ENCODE assay signal across 1 cellular context in the genomic region with DNA sequence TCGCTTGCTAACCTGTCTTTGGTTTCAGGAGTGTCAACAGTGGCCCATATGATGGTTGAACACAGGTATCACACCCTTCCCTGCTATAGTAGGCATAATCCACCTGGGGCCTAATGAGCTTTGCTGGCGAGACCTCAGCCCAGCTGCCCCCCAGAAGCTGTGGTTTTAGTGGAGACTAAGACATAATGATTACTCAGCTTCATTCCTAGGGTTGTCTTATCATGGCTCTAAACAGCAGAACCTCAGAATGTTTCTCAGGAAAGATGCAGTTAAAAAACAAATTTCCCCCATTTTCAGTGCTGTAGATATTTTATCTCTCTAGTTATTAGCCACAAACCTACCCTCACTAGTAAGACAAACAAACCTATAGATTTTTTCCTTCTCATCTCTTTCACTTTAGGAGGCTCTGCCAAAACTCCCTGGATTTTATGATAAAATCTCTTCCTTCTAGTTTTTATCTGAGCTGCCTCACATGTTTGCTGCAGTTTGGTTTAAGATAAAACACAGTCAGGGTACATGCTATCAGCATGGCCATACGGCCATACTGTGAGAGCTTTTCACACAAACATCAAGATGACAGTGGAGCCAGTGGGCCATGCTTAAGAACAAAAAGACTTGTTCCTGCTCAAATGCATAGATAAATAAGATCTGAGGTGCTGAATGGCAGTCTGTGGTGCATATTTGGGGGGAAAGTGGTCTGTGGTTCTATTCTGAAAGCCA.
TF ChIP-seq lines count a peak whose summit lies in the region.

No MANE protein-coding gene starts in this region.

TF ChIP-seq in endothelial cell of umbilical vein, 7 proteins besides CTCF, POLR2A, EP300 and RAD21 (continued from another document):
- TF ChIP-seq, protein P1, sequence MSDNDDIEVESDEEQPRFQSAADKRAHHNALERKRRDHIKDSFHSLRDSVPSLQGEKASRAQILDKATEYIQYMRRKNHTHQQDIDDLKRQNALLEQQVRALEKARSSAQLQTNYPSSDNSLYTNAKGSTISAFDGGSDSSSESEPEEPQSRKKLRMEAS (IDR thresholded peaks at IDR 0.05; ENCODE audit: insufficient read depth, insufficient read length): no peak
- TF ChIP-seq FOS (IDR thresholded peaks at IDR 0.05; ENCODE audit: borderline replicate concordance, insufficient read depth, low read length): no peak
- no peak for TF ChIP-seq JUN (IDR thresholded peaks at IDR 0.05; ENCODE audit: borderline replicate concordance, insufficient read depth, insufficient read length, low read depth)
- no peak for TF ChIP-seq POLR2AphosphoS5 (IDR thresholded peaks at IDR 0.05; ENCODE audit: insufficient read depth, low read depth, low read length)
- TF ChIP-seq GATA2 (IDR thresholded peaks at IDR 0.05; ENCODE audit: insufficient read depth, insufficient read length, low read depth, low read length): no peak
- no peak for TF ChIP-seq MYC (IDR thresholded peaks at IDR 0.05; ENCODE audit: low read depth, low read length)
